In genomic region chr13:106568225-106569003, GRCh38 we compare ENCODE assay signal across 1 cellular context.
TF ChIP-seq lines count a peak whose summit lies in the region.

No MANE protein-coding gene starts in this region.

TF ChIP-seq in GM23338, 12 proteins besides CTCF, POLR2A, EP300 and RAD21 (continued from another document):
- TF ChIP-seq ZNF462 (CRISPR knock-in tag; IDR thresholded peaks at IDR 0.05) (no peak), ZNF331 (CRISPR knock-in tag; IDR thresholded peaks at IDR 0.05; ENCODE audit: low read depth) (no peak), NANOG (IDR thresholded peaks at IDR 0.05; ENCODE audit: borderline replicate concordance) (no peak), CREB1 (CRISPR knock-in tag; IDR thresholded peaks at IDR 0.05; ENCODE audit: low read depth) (no peak), ZNF114 (CRISPR knock-in tag; IDR thresholded peaks at IDR 0.05) (no peak)
